8 cellular contexts compared by ENCODE assay signal in the genomic region with DNA sequence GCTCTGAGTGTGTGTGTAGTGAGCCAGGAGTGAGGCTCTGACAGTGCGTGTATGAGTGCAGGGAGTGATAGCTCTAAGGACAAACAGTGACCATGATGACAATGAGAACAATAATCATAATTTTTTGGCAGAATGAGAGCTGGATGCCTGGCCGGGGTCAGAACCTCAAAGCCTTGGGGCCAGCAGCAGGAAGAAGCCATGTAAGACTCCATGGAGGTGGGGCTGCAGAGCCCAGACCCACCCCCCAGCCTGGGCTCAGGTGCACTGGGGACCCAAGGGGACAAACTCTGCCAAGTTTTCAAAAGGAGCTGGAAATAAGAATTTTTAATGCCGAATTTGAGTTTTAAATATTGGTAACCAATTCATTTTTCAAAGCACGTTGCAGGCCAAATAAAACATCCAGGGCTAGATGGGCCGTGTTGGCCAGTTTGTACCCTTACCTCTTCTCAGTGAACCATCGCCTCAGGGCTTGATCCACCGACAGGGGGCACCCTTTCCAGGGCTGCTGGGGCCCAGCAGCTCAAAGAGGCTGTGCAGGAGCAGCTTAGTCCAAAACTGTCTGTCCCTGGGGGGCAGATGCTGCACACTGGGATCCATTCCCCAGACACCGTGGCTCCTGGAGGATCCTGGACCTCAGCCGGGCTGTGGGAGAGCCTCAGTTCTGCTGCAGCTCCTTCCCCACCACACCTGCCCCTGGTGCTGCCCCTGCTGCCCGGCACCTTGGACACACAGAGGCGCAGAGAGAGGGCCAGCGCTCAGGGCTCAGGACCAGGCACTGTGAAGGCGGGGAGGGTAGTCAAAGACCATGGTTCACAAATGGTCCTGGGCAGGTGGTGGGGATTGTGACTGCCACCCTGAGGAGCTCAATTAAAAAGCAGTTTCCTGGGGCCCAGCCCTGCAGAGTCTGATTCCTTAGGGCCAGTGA.
DNase-seq lines count a peak whose midpoint lies in the region; ATAC-seq and TF ChIP-seq lines count a peak whose summit lies in the region.

No MANE protein-coding gene starts in this region.

- H3K27ac ChIP-seq in DOHH2 (ENCODE audit: low read depth, low read length) (no peak overlapping the region), HCT116 (ENCODE audit: low read depth, low read length) (no peak overlapping the region)
- no peak overlapping the region for H3K27ac ChIP-seq in effector memory CD4-positive, alpha-beta T cell (ENCODE audit: insufficient read depth, low read length, poor library complexity, severe bottlenecking)

- TF ChIP-seq POLR2A in HCT116 (IDR thresholded peaks at IDR 0.05; ENCODE audit: borderline replicate concordance, extremely low read depth, insufficient read depth, insufficient read length): no peak

- H3K4me3 Mint-ChIP-seq in activated CD4-positive, alpha-beta memory T cell treated with anti-CD3 and anti-CD28 coated beads, Interleukin-2, amount 10 ng/mL, durations not matched to agents 7 days and 5 days: no peak overlapping the region

- no peaks in the 10 kb centered on the region for H3K36me3 ChIP-seq in DOHH2 (ENCODE audit: control insufficient read depth, low read length)
- H3K36me3 ChIP-seq in HCT116 (ENCODE audit: control insufficient read depth in 1 of 2, insufficient read depth in 2 of 2, low read length in 2 of 2): no peaks in the 10 kb centered on the region
- no peaks in the 10 kb centered on the region for H3K36me3 ChIP-seq in mucosa of descending colon (ENCODE audit: low read depth)
- no peaks in the 10 kb centered on the region for H3K36me3 ChIP-seq in effector memory CD4-positive, alpha-beta T cell (ENCODE audit: control insufficient read depth, insufficient read depth, low read length)

- ATAC-seq in HCT116: peak; percentile 90
- peak; percentile 42 for ATAC-seq in mucosa of descending colon
- no peak for ATAC-seq in GM18511 (IDR thresholded peaks at IDR 0.05; ENCODE audit: unreplicated experiment)

- H3K4me2 ChIP-seq in DOHH2 (ENCODE audit: low read length): no peak overlapping the region
- no peak overlapping the region for H3K4me2 ChIP-seq in HCT116 (ENCODE audit: low read length)

- no peak overlapping the region for H3K27ac Mint-ChIP-seq in activated CD4-positive, alpha-beta memory T cell treated with anti-CD3 and anti-CD28 coated beads, Interleukin-2, amount 10 ng/mL, durations not matched to agents 7 days and 5 days

- CTCF ChIA-PET in HCT116 (lab: Charles Lee): interaction anchor here (0.8 to 1.9 kb wide), 12 partner anchors 12 to 695 kb away, joined by 3 to 16 read pairs (median 4); no protein-coding TSS in a partner anchor
- CTCF ChIA-PET in activated CD4-positive, alpha-beta memory T cell treated with anti-CD3 and anti-CD28 coated beads, Interleukin-2, amount 10 ng/mL, durations not matched to agents 7 days and 5 days (lab: Charles Lee): interaction anchor here (0.9 to 1.5 kb wide), 5 partner anchors 8 to 174 kb away, joined by 3 to 6 read pairs (median 3); no protein-coding TSS in a partner anchor

- peak; percentile 8 for DNase-seq in HCT116 (ENCODE audit: low read depth, low spot score)
- peak; percentile 26 for DNase-seq in activated CD4-positive, alpha-beta memory T cell treated with anti-CD3 and anti-CD28 coated beads, Interleukin-2, amount 10 ng/mL, durations not matched to agents 7 days and 5 days
- peak in 2 of 3 donors; percentile 42 to 50 for DNase-seq in mucosa of descending colon
- no peak for DNase-seq in glomerular visceral epithelial cell (ENCODE audit: extremely low spot score)
- no peak for DNase-seq in NCI-H2029 (lab: John Stamatoyannopoulos, UW)
- DNase-seq in effector memory CD4-positive, alpha-beta T cell: no peak

- RAD21 ChIA-PET in HCT116 (lab: Charles Lee; ENCODE audit: low non-redundant PET in 1 of 2, low total read pairs in 2 of 2, uncharacterized antibody in 2 of 2, unreplicated experiment in 2 of 2): interaction anchor here (1.3 to 1.6 kb wide), 2 partner anchors 82 kb away, joined by 4 to 8 read pairs; no protein-coding TSS in a partner anchor

- H3K9me3 Mint-ChIP-seq in activated CD4-positive, alpha-beta memory T cell treated with anti-CD3 and anti-CD28 coated beads, Interleukin-2, amount 10 ng/mL, durations not matched to agents 7 days and 5 days: no peaks in the 10 kb centered on the region

- no peaks in the 10 kb centered on the region for H3K36me3 Mint-ChIP-seq in activated CD4-positive, alpha-beta memory T cell treated with anti-CD3 and anti-CD28 coated beads, Interleukin-2, amount 10 ng/mL, durations not matched to agents 7 days and 5 days (ENCODE audit: low read depth)

- BruUV-seq in HCT116 (replicated peaks; lab: Mats Ljungman, UMichigan): no TSS peak

- TF ChIP-seq CTCF in DOHH2 (IDR thresholded peaks at IDR 0.05; ENCODE audit: low read depth, low read length, poor library complexity, severe bottlenecking) (peak; percentile 59), HCT116 (IDR thresholded peaks at IDR 0.05 in 2 of 3, conservative IDR thresholded peaks at IDR 0.05 in 1 of 3; ENCODE audit: borderline replicate concordance in 1 of 3, insufficient read depth in 1 of 3, low read depth in 2 of 3, low read length in 2 of 3) (peak; percentile 66 to 83 (median 72)), mucosa of descending colon (IDR thresholded peaks at IDR 0.05) (no peak)

- H2AFZ ChIP-seq in HCT116 (ENCODE audit: low read depth, low read length, poor library complexity, severe bottlenecking): no peak overlapping the region

- H3K9me2 ChIP-seq in DOHH2 (replicated peaks; ENCODE audit: control insufficient read depth, low read length) (no peaks in the 10 kb centered on the region), HCT116 (ENCODE audit: insufficient read depth) (no peaks in the 10 kb centered on the region)

- POLR2A ChIA-PET in HCT116 (lab: Charles Lee): no interaction called here
- POLR2A ChIA-PET in activated CD4-positive, alpha-beta memory T cell treated with anti-CD3 and anti-CD28 coated beads, Interleukin-2, amount 10 ng/mL, durations not matched to agents 7 days and 5 days (lab: Charles Lee): no interaction called here

- H4K20me1 ChIP-seq in DOHH2 (ENCODE audit: control insufficient read depth, insufficient read depth, low read depth, low read length) (no peaks in the 10 kb centered on the region), HCT116 (ENCODE audit: insufficient read depth) (no peaks in the 10 kb centered on the region)

- H3K4me1 Mint-ChIP-seq in activated CD4-positive, alpha-beta memory T cell treated with anti-CD3 and anti-CD28 coated beads, Interleukin-2, amount 10 ng/mL, durations not matched to agents 7 days and 5 days: no peaks in the 10 kb centered on the region

- H3K27me3 Mint-ChIP-seq in activated CD4-positive, alpha-beta memory T cell treated with anti-CD3 and anti-CD28 coated beads, Interleukin-2, amount 10 ng/mL, durations not matched to agents 7 days and 5 days: no peaks in the 10 kb centered on the region

- peak; percentile 64 for TF ChIP-seq RAD21 in HCT116 (IDR thresholded peaks at IDR 0.05; ENCODE audit: low read depth)

- H3K4me3 ChIP-seq in DOHH2 (ENCODE audit: low read length) (no peak overlapping the region), HCT116 (replicated peaks in 1 of 2; ENCODE audit: low read depth in 1 of 2, low read length in 2 of 2) (no peak overlapping the region), mucosa of descending colon (no peak overlapping the region)
- no peak overlapping the region for H3K4me3 ChIP-seq in effector memory CD4-positive, alpha-beta T cell (ENCODE audit: insufficient read depth, low read depth, low read length, poor library complexity, severe bottlenecking)

- H3K9me3 ChIP-seq in DOHH2 (ENCODE audit: control insufficient read depth, insufficient read depth, low read length): no peaks in the 10 kb centered on the region
- H3K9me3 ChIP-seq in HCT116 (ENCODE audit: control insufficient read depth in 1 of 2, insufficient read depth in 1 of 2, low read depth in 1 of 2, low read length in 2 of 2): no peaks in the 10 kb centered on the region
- H3K9me3 ChIP-seq in mucosa of descending colon: no peaks in the 10 kb centered on the region
- no peaks in the 10 kb centered on the region for H3K9me3 ChIP-seq in effector memory CD4-positive, alpha-beta T cell (ENCODE audit: control insufficient read depth, low read length)

- intact Hi-C loops in HCT116 (cut with micrococcal nuclease): loop anchor here (1.0 to 10.0 kb wide), 2 partner anchors 81 to 171 kb away; no protein-coding TSS in a partner anchor
- intact Hi-C loops in mucosa of descending colon (cut with DNase I, micrococcal nuclease): no loop called here

- H3F3A ChIP-seq in DOHH2 (ENCODE audit: control insufficient read depth, insufficient read depth): no peaks in the 10 kb centered on the region

- H3K4me1 ChIP-seq in DOHH2 (ENCODE audit: control insufficient read depth, low read length) (no peaks in the 10 kb centered on the region), HCT116 (ENCODE audit: control insufficient read depth in 1 of 2, insufficient read depth in 2 of 2, low read length in 2 of 2) (no peaks in the 10 kb centered on the region), mucosa of descending colon (ENCODE audit: low read depth) (no peaks in the 10 kb centered on the region)
- no peaks in the 10 kb centered on the region for H3K4me1 ChIP-seq in effector memory CD4-positive, alpha-beta T cell (ENCODE audit: control insufficient read depth, insufficient read depth, low read length, poor library complexity, severe bottlenecking)

- H3K79me2 ChIP-seq in DOHH2 (ENCODE audit: control insufficient read depth, low read length) (no peaks in the 10 kb centered on the region), HCT116 (ENCODE audit: insufficient read depth, low read length) (no peaks in the 10 kb centered on the region)

- no peaks in the 10 kb centered on the region for H3K27me3 ChIP-seq in DOHH2 (ENCODE audit: control insufficient read depth, low read length)
- peaks cover 5% of the 10 kb centered on the region; the same call in 1 of the 2 replicates for H3K27me3 ChIP-seq in HCT116 (ENCODE audit: insufficient read depth, low read length)
- H3K27me3 ChIP-seq in effector memory CD4-positive, alpha-beta T cell (replicated peaks; ENCODE audit: control insufficient read depth, insufficient read depth, low read length, poor library complexity, severe bottlenecking): no peaks in the 10 kb centered on the region

- no peak overlapping the region for H3K9ac ChIP-seq in HCT116 (ENCODE audit: low read length)

TF ChIP-seq in HCT116, 20 proteins besides CTCF, POLR2A, EP300 and RAD21 (continues in another document):
- TF ChIP-seq YY1 (IDR thresholded peaks at IDR 0.05; ENCODE audit: extremely low read depth, insufficient replicate concordance, low read depth, low read length) (no peak), EZH2 (IDR thresholded peaks at IDR 0.05) (no peak), TCF7L2 (IDR thresholded peaks at IDR 0.05; ENCODE audit: borderline replicate concordance, extremely low read depth, insufficient read depth, insufficient read length) (no peak), POLR2AphosphoS5 (IDR thresholded peaks at IDR 0.05; ENCODE audit: low read depth, low read length) (no peak), SP1 (IDR thresholded peaks at IDR 0.05; ENCODE audit: low read depth) (no peak)
- TF ChIP-seq, protein P1, sequence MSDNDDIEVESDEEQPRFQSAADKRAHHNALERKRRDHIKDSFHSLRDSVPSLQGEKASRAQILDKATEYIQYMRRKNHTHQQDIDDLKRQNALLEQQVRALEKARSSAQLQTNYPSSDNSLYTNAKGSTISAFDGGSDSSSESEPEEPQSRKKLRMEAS (IDR thresholded peaks at IDR 0.05): no peak

Comparison
In these comparisons a context has a peak if more than half of its experiments do, and no peak if none do; other contexts are left out.
1. DNase-seq: peak in HCT116 (single experiment), activated CD4-positive, alpha-beta memory T cell treated with anti-CD3 and anti-CD28 coated beads, Interleukin-2, amount 10 ng/mL, durations not matched to agents 7 days and 5 days (single experiment) and mucosa of descending colon (2 of 3); none in glomerular visceral epithelial cell (single experiment), NCI-H2029 (single experiment) and effector memory CD4-positive, alpha-beta T cell (0 of 3).